In the genomic region with DNA sequence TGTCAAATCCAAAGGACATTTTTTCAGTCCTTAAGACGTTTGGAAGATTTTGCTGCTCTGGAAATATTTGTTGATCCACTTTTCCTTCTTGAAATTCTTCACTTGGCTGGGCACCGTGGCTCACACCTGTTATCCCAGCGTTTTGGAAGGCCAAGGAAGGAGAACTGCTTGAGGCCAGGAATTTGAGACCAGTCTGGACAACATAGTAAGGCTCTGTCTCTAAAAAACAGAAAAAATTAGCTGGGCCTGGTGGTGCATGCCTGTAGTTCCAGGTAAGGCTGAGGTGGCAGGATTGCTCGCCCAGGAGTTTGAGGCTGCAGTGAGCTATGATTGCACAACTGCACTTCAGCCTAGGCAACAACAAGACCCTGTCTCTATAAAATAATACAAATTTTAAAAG, we compare ENCODE assay signal across 31 cellular contexts.
"Had no signal": no experiment of that assay in that cellular context is flagged by ENCODE, and none has a peak within 500 bp of the region (broad histone marks: within the 10 kb centered on the region; RNA-seq: fewer than 3 reads in every experiment).

No MANE protein-coding gene starts in this region.

- H3K36me3 ChIP-seq: neural progenitor cell, ovary, spleen, suprapubic skin, tibial nerve, upper lobe of left lung, vagina had no signal

- H3K4me2 ChIP-seq: neural progenitor cell, smooth muscle cell had no signal

- H3K4me1 ChIP-seq: neural progenitor cell, parathyroid adenoma, psoas muscle, testis, vagina had no signal

- DNase-seq: naive B cell; natural killer cell; occipital lobe; ovary; posterior cingulate gyrus; psoas muscle; spleen; stimulated activated CD4-positive, alpha-beta T cell treated with anti-CD3 and anti-CD28 coated beads, Interleukin-12 subunit alpha, Interleukin-12 subunit beta, amount 100 ng/mL, for 4 hours; stimulated activated CD4-positive, alpha-beta T cell treated with anti-CD3 and anti-CD28 coated beads, Interleukin-1b, Interleukin-23, amount 100 ng/mL, for 48 hours; stimulated activated CD4-positive, alpha-beta T cell treated with anti-CD3 and anti-CD28 coated beads, Interleukin-4, amount 100 ng/mL, for 1 hour; stimulated activated CD4-positive, alpha-beta T cell treated with anti-CD3 and anti-CD28 coated beads, Interleukin-4, amount 100 ng/mL, for 4 hours; stimulated activated CD8-positive, alpha-beta memory T cell treated with anti-CD3 and anti-CD28 coated beads, Interleukin-4, amount 100 ng/mL, for 48 hours; stimulated activated naive CD4-positive, alpha-beta T cell; stimulated activated naive CD8-positive, alpha-beta T cell treated with anti-CD3 and anti-CD28 coated beads, Interleukin-15, amount 100 ng/mL, for 72 hours; stimulated activated naive CD8-positive, alpha-beta T cell treated with anti-CD3 and anti-CD28 coated beads, Interleukin-15, Interleukin-2, amounts not matched to agents 100 U/mL and 50 U/mL, for 24 hours; substantia nigra; testis; upper lobe of left lung had no signal

- H3K9me3 ChIP-seq: ovary, psoas muscle, spleen, suprapubic skin, testis, tibial nerve, upper lobe of left lung, vagina had no signal

- H3K4me3 Mint-ChIP-seq: naive B cell; natural killer cell; nephron; neural progenitor cell; stimulated activated memory B cell treated with anti-CD40 and anti-IgM and Interleukin-4, amounts not matched to agents 10 μg/mL and 1 μg/mL and 100 μg/mL, for 72 hours; stimulated activated naive CD8-positive, alpha-beta T cell treated with anti-CD3 and anti-CD28 coated beads, Interleukin-15, amount 100 ng/mL, for 72 hours had no signal

- H3K36me3 Mint-ChIP-seq: naive B cell; natural killer cell; neural progenitor cell; stimulated activated memory B cell treated with anti-CD40 and anti-IgM and Interleukin-4, amounts not matched to agents 10 μg/mL and 1 μg/mL and 100 μg/mL, for 72 hours had no signal

- H3K27ac Mint-ChIP-seq: naive B cell; natural killer cell; nephron; neural progenitor cell; progenitor cell of endocrine pancreas; stimulated activated memory B cell treated with anti-CD40 and anti-IgM and Interleukin-4, amounts not matched to agents 10 μg/mL and 1 μg/mL and 100 μg/mL, for 72 hours; stimulated activated naive CD8-positive, alpha-beta T cell treated with anti-CD3 and anti-CD28 coated beads, Interleukin-15, amount 100 ng/mL, for 72 hours had no signal

- ATAC-seq: natural killer cell; psoas muscle; right cardiac atrium; sciatic nerve; stimulated activated memory B cell treated with anti-CD40 and anti-IgM and Interleukin-4, amounts not matched to agents 10 μg/mL and 1 μg/mL and 100 μg/mL, for 72 hours; stimulated activated naive CD8-positive, alpha-beta T cell treated with anti-CD3 and anti-CD28 coated beads, Interleukin-15, amount 100 ng/mL, for 72 hours; stimulated activated naive CD8-positive, alpha-beta T cell treated with anti-CD3 and anti-CD28 coated beads, Interleukin-15, Interleukin-2, amounts not matched to agents 100 U/mL and 50 U/mL, for 24 hours had no signal

- H3K27ac ChIP-seq: neural progenitor cell, ovary, parathyroid adenoma, psoas muscle, skin epidermis, spleen, suprapubic skin, testis, tibial nerve, upper lobe of left lung, vagina had no signal

- H3K27me3 Mint-ChIP-seq: progenitor cell of endocrine pancreas; stimulated activated memory B cell treated with anti-CD40 and anti-IgM and Interleukin-4, amounts not matched to agents 10 μg/mL and 1 μg/mL and 100 μg/mL, for 72 hours had no signal

- H3K27me3 ChIP-seq: neural progenitor cell, ovary, spleen, suprapubic skin, testis, tibial nerve, upper lobe of left lung, vagina had no signal

- H3K4me3 ChIP-seq: neural progenitor cell, ovary, psoas muscle, skin epidermis, smooth muscle cell, spleen, suprapubic skin, testis, tibial nerve, upper lobe of left lung, vagina had no signal

- H3K9ac ChIP-seq: neural progenitor cell, parathyroid adenoma had no signal

- H2AFZ ChIP-seq: neural progenitor cell, parathyroid adenoma had no signal

- H3K4me1 Mint-ChIP-seq: naive B cell; natural killer cell; neural progenitor cell; stimulated activated memory B cell treated with anti-CD40 and anti-IgM and Interleukin-4, amounts not matched to agents 10 μg/mL and 1 μg/mL and 100 μg/mL, for 72 hours; stimulated activated naive CD8-positive, alpha-beta T cell treated with anti-CD3 and anti-CD28 coated beads, Interleukin-15, amount 100 ng/mL, for 72 hours had no signal

- H3K9me3 Mint-ChIP-seq: nephron had no signal

- FAIRE-seq: urothelium cell line had no signal

- H3K79me2 ChIP-seq: parathyroid adenoma had no signal
